In the genomic region with DNA sequence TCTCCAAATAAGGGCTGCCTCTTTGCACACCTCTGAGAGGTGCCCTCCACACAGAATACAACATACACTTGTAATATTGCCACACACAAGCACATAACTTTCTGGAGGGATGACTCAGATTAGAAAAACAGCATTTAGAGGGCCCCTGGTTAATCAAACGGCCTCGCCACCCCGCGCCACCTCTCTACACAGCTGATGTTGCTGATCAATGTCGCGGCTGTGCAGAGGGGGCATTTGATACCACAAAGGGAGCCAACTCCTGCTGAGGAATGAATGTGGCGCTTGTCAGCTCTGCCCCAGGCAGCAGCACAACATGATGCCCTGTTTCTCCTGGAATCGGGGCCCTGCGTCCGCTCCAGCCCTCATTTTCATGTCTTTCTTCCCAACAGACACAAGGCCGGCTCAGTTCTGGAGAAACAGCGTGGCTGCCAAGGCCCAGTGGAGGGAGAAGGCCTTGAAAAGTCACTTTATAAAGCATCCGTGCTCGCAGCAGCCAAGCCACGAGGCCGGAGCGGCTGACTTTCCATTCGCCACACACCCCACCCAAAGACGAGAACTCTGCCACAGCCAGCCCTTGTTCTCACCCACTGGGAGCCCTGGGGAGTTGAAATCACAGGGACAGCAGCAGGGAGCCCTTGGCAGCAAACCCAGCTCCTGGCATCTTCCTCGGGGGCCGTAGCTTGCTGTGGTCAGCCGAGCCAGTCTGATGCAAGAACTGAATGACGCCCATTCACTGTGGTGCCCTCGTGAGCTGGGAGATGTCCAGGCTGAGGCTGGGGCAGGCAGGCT, we compare ENCODE assay signal across 8 cellular contexts.
DNase-seq lines count a peak whose midpoint lies in the region; ATAC-seq, FAIRE-seq and TF ChIP-seq lines count a peak whose summit lies in the region.

No MANE protein-coding gene starts in this region.

- FAIRE-seq in HepG2 (lab: Jason Lieb, UNC) (no peak), H54 (lab: Jason Lieb, UNC) (no peak)

- no peaks in the 10 kb centered on the region for H3K9me3 ChIP-seq in HepG2 (ENCODE audit: low read length)
- no peaks in the 10 kb centered on the region for H3K9me3 ChIP-seq in right lobe of liver
- H3K9me3 ChIP-seq in esophagus muscularis mucosa = no peaks in the 10 kb centered on the region

- H3K27ac ChIP-seq in HepG2 (ENCODE audit: extremely low read length, insufficient read depth, low read length) (no peak overlapping the region), right lobe of liver (no peak overlapping the region), esophagus muscularis mucosa (replicated peaks in 1 of 4) (peak overlapping the region; percentile 89 to 95 (median 94))

- H4K20me1 ChIP-seq in HepG2 (ENCODE audit: insufficient read depth, low read length) = no peaks in the 10 kb centered on the region

- H3K4me1 ChIP-seq in HepG2 (ENCODE audit: insufficient read depth, low read length) (no peaks in the 10 kb centered on the region), right lobe of liver (no peaks in the 10 kb centered on the region), esophagus muscularis mucosa (peaks cover 15 to 84% (median 70%) of the 10 kb centered on the region in 4 donors)

- no peak overlapping the region for H3K9ac ChIP-seq in HepG2 (ENCODE audit: insufficient read depth, low read depth, low read length)

- BruUV-seq in HepG2 (replicated peaks; lab: Mats Ljungman, UMichigan) = no TSS peak

- H3K36me3 ChIP-seq in HepG2 (replicated peaks in 1 of 2; ENCODE audit: control insufficient read depth in 1 of 2, insufficient read depth in 2 of 2, low read length in 2 of 2) (no peaks in the 10 kb centered on the region), right lobe of liver (no peaks in the 10 kb centered on the region), esophagus muscularis mucosa (no peaks in the 10 kb centered on the region)

- no peaks in the 10 kb centered on the region for H3K79me2 ChIP-seq in HepG2 (ENCODE audit: insufficient read depth, low read length)

- intact Hi-C loops in HepG2 (cut with micrococcal nuclease; ENCODE audit: unreplicated experiment) (no loop called here), right lobe of liver (cut with DNase I) (no loop called here), esophagus muscularis mucosa (cut with DNase I) (loop anchor here (5.0 kb wide), 1 partner anchor 58 kb away; no protein-coding TSS in a partner anchor)

- CTCF ChIA-PET in HepG2 (lab: Yijun Ruan, JAX; ENCODE audit: low intra/inter-chr PET ratio, low total read pairs) = no interaction called here

- TF ChIP-seq POLR2A in HepG2 (IDR thresholded peaks at IDR 0.05; ENCODE audit: insufficient read depth in 1 of 2, low read depth in 2 of 2, low read length in 2 of 2) (no peak), right lobe of liver (IDR thresholded peaks at IDR 0.05) (no peak), esophagus muscularis mucosa (IDR thresholded peaks at IDR 0.05; ENCODE audit: low read depth) (no peak), H54 (IDR thresholded peaks at IDR 0.05; ENCODE audit: low read depth, low read length) (no peak)

- peaks cover 1 to 24% of the 10 kb centered on the region in 2 experiments; a peak in 2 of 5 replicates for H3K27me3 ChIP-seq in HepG2 (ENCODE audit: control insufficient read depth in 1 of 2, insufficient read depth in 2 of 2, low read length in 2 of 2)
- no peaks in the 10 kb centered on the region for H3K27me3 ChIP-seq in right lobe of liver
- H3K27me3 ChIP-seq in esophagus muscularis mucosa = no peaks in the 10 kb centered on the region

- H2AFZ ChIP-seq in HepG2 (ENCODE audit: low read length) = no peak overlapping the region

- WGBS in HepG2 (ENCODE audit: low lambda C conversion rate) = 33% methylated on average over 24 of the region's 24 CpGs
- 78% methylated on average over 8 of the region's 24 CpGs for WGBS in right lobe of liver (ENCODE audit: insufficient coverage, low coverage, low lambda C conversion rate, missing lambda C conversion rate)
- WGBS in esophagus muscularis mucosa = 52% methylated on average over 14 of the region's 24 CpGs

- DNase-seq in HepG2 (ENCODE audit: low spot score) (no peak), right lobe of liver (no peak), esophagus muscularis mucosa (ENCODE audit: extremely low spot score) (peak; percentile 94), myocyte (ENCODE audit: low read depth) (peak; percentile 70), activated gamma-delta T cell (lab: John Stamatoyannopoulos, UW) (no peak), H54 (ENCODE audit: insufficient read length, low spot score) (no peak)
- DNase-seq in stimulated activated CD4-positive, alpha-beta T cell treated with anti-CD3 and anti-CD28 coated beads, Interleukin-2, amount 100 ng/mL, for 24 hours = no peak

- no peak overlapping the region for H3K4me2 ChIP-seq in HepG2 (ENCODE audit: low read depth, low read length)

- in situ Hi-C loops in HepG2 (cut with HindIII; ENCODE audit: extremely low pct_ligation_motif_present, low pct_unique_long_range_greater_than_20kb) = no loop called here

- no peak for TF ChIP-seq CTCF in HepG2 (CRISPR knock-in tag; IDR thresholded peaks at IDR 0.05)
- TF ChIP-seq CTCF in right lobe of liver (IDR thresholded peaks at IDR 0.05) = no peak
- no peak for TF ChIP-seq CTCF in esophagus muscularis mucosa (IDR thresholded peaks at IDR 0.05)

- TF ChIP-seq RAD21 in HepG2 (CRISPR knock-in tag; IDR thresholded peaks at IDR 0.05) = no peak

- ATAC-seq in HepG2 (peak; percentile 48), right lobe of liver (no peak), GM21381 (IDR thresholded peaks at IDR 0.05; ENCODE audit: unreplicated experiment) (no peak)

- POLR2A ChIA-PET in HepG2 (lab: Yijun Ruan, JAX) = no interaction called here

- no peak overlapping the region for H3K4me3 ChIP-seq in HepG2 (replicated peaks in 1 of 3; ENCODE audit: insufficient read depth in 1 of 3, low read depth in 2 of 3, low read length in 3 of 3)
- H3K4me3 ChIP-seq in right lobe of liver = no peak overlapping the region
- H3K4me3 ChIP-seq in esophagus muscularis mucosa = peak overlapping the region; percentile 2 to 20 (median 10)

- TF ChIP-seq EP300 in HepG2 (IDR thresholded peaks at IDR 0.05; ENCODE audit: low read depth in 2 of 2, low read length in 2 of 2) = no peak
- TF ChIP-seq EP300 in HepG2 (CRISPR knock-in tag; IDR thresholded peaks at IDR 0.05; ENCODE audit: borderline replicate concordance) = no peak
- TF ChIP-seq EP300 in esophagus muscularis mucosa (IDR thresholded peaks at IDR 0.05) = peak; percentile 84

TF ChIP-seq in HepG2, 621 proteins besides CTCF, POLR2A, EP300 and RAD21 (continues in another document):
- TF ChIP-seq KIAA2018 (CRISPR knock-in tag; IDR thresholded peaks at IDR 0.05; ENCODE audit: borderline replicate concordance) (no peak), ZNF749 (CRISPR knock-in tag; IDR thresholded peaks at IDR 0.05; ENCODE audit: borderline replicate concordance) (no peak), ATF7 (IDR thresholded peaks at IDR 0.05) (no peak), ATF7 (CRISPR knock-in tag; IDR thresholded peaks at IDR 0.05) (no peak), ZMYM2 (CRISPR knock-in tag; IDR thresholded peaks at IDR 0.05) (no peak)

Comparison
In these comparisons a context has a peak if more than half of its experiments do, and no peak if none do; other contexts are left out.
1. DNase-seq: peak in esophagus muscularis mucosa (single experiment) and myocyte (single experiment); none in HepG2 (single experiment), right lobe of liver (0 of 3), stimulated activated CD4-positive, alpha-beta T cell treated with anti-CD3 and anti-CD28 coated beads, Interleukin-2, amount 100 ng/mL, for 24 hours (0 of 2), activated gamma-delta T cell (single experiment) and H54 (single experiment).
2. H3K27ac ChIP-seq: peak in esophagus muscularis mucosa (4 of 4); none in HepG2 (single experiment) and right lobe of liver (0 of 3).
3. H3K4me3 ChIP-seq: peak in esophagus muscularis mucosa (4 of 4); none in HepG2 (0 of 3) and right lobe of liver (0 of 3).